ENCODE assay signal across 8 cellular contexts in genomic region chr9:126804198-126804695, GRCh38. TPM values are rescaled to one million over a fixed set of nuclear protein-coding genes. Genes with fewer than 3 reads are reported as not detected.
DNase-seq lines count a peak whose midpoint lies in the region; ATAC-seq and TF ChIP-seq lines count a peak whose summit lies in the region.

No MANE protein-coding gene starts in this region.

- CTCF ChIA-PET in AG04449 (lab: Yijun Ruan, JAX) = interaction anchor here (1.4 to 1.7 kb wide), 2 partner anchors 23 to 55 kb away, joined by 3 to 4 read pairs; no protein-coding TSS in a partner anchor
- CTCF ChIA-PET in HEK293T (lab: Yijun Ruan, JAX) = no interaction called here

- peaks cover 5 to 14% of the 10 kb centered on the region in 2 donors for H3K36me3 Mint-ChIP-seq in naive B cell

- TF ChIP-seq CTCF in AG04449 (IDR thresholded peaks at IDR 0.05; ENCODE audit: insufficient read depth, low read length, missing control alignments) = no peak
- no peak for TF ChIP-seq CTCF in KMS-11 (conservative IDR thresholded peaks at IDR 0.05; ENCODE audit: low read depth, low read length)

- peak overlapping the region; percentile 84 for H2AFZ ChIP-seq in KMS-11 (ENCODE audit: low read depth)

- DNase-seq in AG04449 (ENCODE audit: low read depth, low spot score) = no peak
- no peak for DNase-seq in naive B cell
- DNase-seq in GM19238 (ENCODE audit: insufficient read length, low spot score) = no peak
- DNase-seq in KG1 (lab: John Stamatoyannopoulos, UW) = no peak
- DNase-seq in HEK293T (ENCODE audit: extremely low spot score) = no peak

- no peak for ATAC-seq in naive B cell (ENCODE audit: low read depth in 2 of 2)
- ATAC-seq in HG03095 (IDR thresholded peaks at IDR 0.05; ENCODE audit: unreplicated experiment) = no peak

- no peaks in the 10 kb centered on the region for H4K20me1 ChIP-seq in KMS-11 (ENCODE audit: insufficient read depth)

- H3K79me2 ChIP-seq in KMS-11 (ENCODE audit: insufficient read depth, low read depth) = peaks cover 40% of the 10 kb centered on the region

- H3K4me3 ChIP-seq in AG04449 (ENCODE audit: low read depth, low read length) (peak overlapping the region; percentile 83), KMS-11 (IDR thresholded peaks at IDR 0.05; ENCODE audit: insufficient read depth, low read depth, low read length) (no peak overlapping the region)

- POLR2A ChIA-PET in AG04449 (lab: Yijun Ruan, JAX) (interaction anchor here (1.0 to 1.3 kb wide), 5 partner anchors 11 to 57 kb away, joined by 3 to 5 read pairs (median 4); partner anchors contain the start of gene ZBTB34), HEK293T (lab: Yijun Ruan, JAX) (interaction anchor here (0.6 to 2.8 kb wide), 15 partner anchors 11 to 478 kb away, joined by 3 to 21 read pairs (median 5); no protein-coding TSS in a partner anchor)

- no peaks in the 10 kb centered on the region for H3K36me3 ChIP-seq in KMS-11 (ENCODE audit: insufficient read depth)

- peak overlapping the region; percentile 82 to 97 (median 93) for H3K27ac Mint-ChIP-seq in naive B cell

- H3K9ac ChIP-seq in KMS-11 = no peak overlapping the region

- peak overlapping the region; percentile 88 to 97 (median 94) for H3K4me3 Mint-ChIP-seq in naive B cell

- peaks cover 0 to 5% (median 2%) of the 10 kb centered on the region in 7 donors for H3K9me3 Mint-ChIP-seq in naive B cell

- H3K27ac ChIP-seq in KMS-11 (no peak overlapping the region), cingulate gyrus (ENCODE audit: low read depth, low read length) (peak overlapping the region; percentile 50)

- peaks cover 28 to 35% (median 32%) of the 10 kb centered on the region in 3 donors for H3K4me1 Mint-ChIP-seq in naive B cell

- peak overlapping the region; percentile 29; the same call in 1 of the 2 replicates for H3K4me2 ChIP-seq in KMS-11

- no peaks in the 10 kb centered on the region for H3K27me3 ChIP-seq in KMS-11 (ENCODE audit: insufficient read depth, low read depth)

- H3K4me1 ChIP-seq in KMS-11 (ENCODE audit: low read depth, poor library complexity, severe bottlenecking) = peaks cover 38% of the 10 kb centered on the region

- no peaks in the 10 kb centered on the region for H3K27me3 Mint-ChIP-seq in naive B cell

TF ChIP-seq in HEK293T, 16 proteins besides CTCF, POLR2A, EP300 and RAD21:
- TF ChIP-seq HDGF (IDR thresholded peaks at IDR 0.05; ENCODE audit: borderline replicate concordance) (no peak), TARDBP (IDR thresholded peaks at IDR 0.05) (no peak), PKNOX1 (IDR thresholded peaks at IDR 0.05) (no peak), BHLHE40 (IDR thresholded peaks at IDR 0.05; ENCODE audit: borderline replicate concordance) (no peak), FOXA1 (IDR thresholded peaks at IDR 0.05) (no peak), SUZ12 (IDR thresholded peaks at IDR 0.05) (no peak), LEF1 (IDR thresholded peaks at IDR 0.05; ENCODE audit: borderline replicate concordance) (no peak), ARNT (IDR thresholded peaks at IDR 0.05) (no peak), CTBP1 (IDR thresholded peaks at IDR 0.05; ENCODE audit: borderline replicate concordance) (no peak), SP1 (IDR thresholded peaks at IDR 0.05) (no peak), NFRKB (IDR thresholded peaks at IDR 0.05) (no peak), FOXM1 (IDR thresholded peaks at IDR 0.05; ENCODE audit: borderline replicate concordance) (no peak)

RNA-seq across cellular contexts. Expression of gene ZBTB43, which starts 0.6 kb away (rescaled TPM):
- polyA plus RNA-seq in naive B cell (ENCODE audit: low read depth in 6 of 6) = 10 to 100 TPM in 4 of 6 donors, 1 to 10 TPM in 2; 9.8 to 15.6 (median 11.4) TPM

RNA-seq across cellular contexts. Expression of gene ZBTB34, which starts 56.2 kb away (rescaled TPM):
- polyA plus RNA-seq in naive B cell (ENCODE audit: low read depth in 6 of 6) = 1 to 10 TPM in 5 of 6 donors, not detected in 1; 1.5 to 2.5 (median 1.7) TPM
